In the genomic region with DNA sequence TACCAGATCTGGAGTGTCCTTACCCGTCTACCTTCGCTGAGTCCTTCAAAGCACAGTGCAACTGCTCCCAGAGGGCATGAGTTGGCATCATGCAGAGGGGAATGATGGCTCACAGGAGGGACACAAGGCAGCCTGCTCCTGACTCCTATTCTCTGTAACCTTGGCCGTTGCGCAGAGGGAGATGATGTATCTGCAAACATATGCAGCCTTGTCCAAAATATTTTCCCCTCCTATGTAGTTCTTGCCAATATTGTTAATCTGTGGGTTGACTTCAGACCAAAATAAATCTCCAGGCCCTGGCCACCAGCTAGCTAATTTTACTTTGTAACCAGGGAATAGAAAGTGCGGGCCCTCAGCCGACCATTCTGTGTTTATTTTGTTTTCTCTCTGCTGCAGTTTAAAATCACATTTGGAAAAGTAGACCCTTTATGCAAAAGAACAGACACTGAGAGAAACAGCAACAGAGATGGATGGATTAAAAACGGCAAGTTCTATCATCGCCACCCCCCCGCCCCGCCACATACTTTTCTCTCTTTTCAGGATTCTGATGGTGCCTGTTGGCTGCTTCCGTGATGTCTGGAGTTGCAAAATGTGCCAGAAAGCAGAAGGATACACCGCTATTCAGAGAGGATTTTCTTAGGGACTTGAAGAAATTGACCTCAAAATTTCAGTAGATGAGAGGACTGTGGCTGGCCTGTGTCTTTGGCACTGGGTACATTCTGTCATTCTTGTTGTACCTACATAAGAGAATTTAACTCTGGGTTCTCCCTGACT, we compare ENCODE assay signal across 19 cellular contexts.
DNase-seq lines count a peak whose midpoint lies in the region; ATAC-seq, FAIRE-seq and TF ChIP-seq lines count a peak whose summit lies in the region.
"Had no signal": no experiment of that assay in that cellular context is flagged by ENCODE, and none has a peak within 500 bp of the region (broad histone marks: within the 10 kb centered on the region; RNA-seq: fewer than 3 reads in every experiment).

No MANE protein-coding gene starts in this region.

- no peak for TF ChIP-seq CTCF in left ventricle myocardium inferior (IDR thresholded peaks at IDR 0.05; ENCODE audit: borderline replicate concordance)
- no peak for TF ChIP-seq CTCF in astrocyte of the cerebellum (IDR thresholded peaks at IDR 0.05; ENCODE audit: low read depth, low read length, missing control alignments)
- TF ChIP-seq CTCF in left lung (IDR thresholded peaks at IDR 0.05): no peak
- TF ChIP-seq CTCF in endothelial cell (IDR thresholded peaks at IDR 0.05; ENCODE audit: unreplicated experiment): no peak

- H3K36me3 Mint-ChIP-seq in endothelial cell (ENCODE audit: low read depth, unreplicated experiment): no peaks in the 10 kb centered on the region

- no peak overlapping the region for H3K4me3 ChIP-seq in left ventricle myocardium inferior
- H3K4me3 ChIP-seq in astrocyte of the cerebellum (ENCODE audit: low read depth, low read length): no peak overlapping the region
- H3K4me3 ChIP-seq in left lung: no peak overlapping the region
- H3K4me3 ChIP-seq: GM12878, SJCRH30 had no signal

- H3K4me1 Mint-ChIP-seq in endothelial cell (ENCODE audit: unreplicated experiment): no peaks in the 10 kb centered on the region

- intact Hi-C loops in left cardiac atrium (cut with DNase I): no loop called here
- intact Hi-C loops in left ventricle myocardium inferior (cut with micrococcal nuclease): no loop called here
- intact Hi-C loops in left lung (cut with DNase I): no loop called here

- H3K27ac Mint-ChIP-seq in endothelial cell (ENCODE audit: unreplicated experiment): no peak overlapping the region

- no peaks in the 10 kb centered on the region for H3K27me3 Mint-ChIP-seq in endothelial cell (ENCODE audit: unreplicated experiment)

- H3K27me3 ChIP-seq in left ventricle myocardium inferior (ENCODE audit: low read depth) (no peaks in the 10 kb centered on the region), left lung (no peaks in the 10 kb centered on the region)
- H3K27me3 ChIP-seq: SJCRH30 had no signal

- H3K9me3 Mint-ChIP-seq in endothelial cell (ENCODE audit: unreplicated experiment): peaks cover 4% of the 10 kb centered on the region

- peak; percentile 38 to 56 for ATAC-seq in left cardiac atrium
- ATAC-seq in left lung: peak; percentile 22
- ATAC-seq: GM12878 had no signal

- no peaks in the 10 kb centered on the region for H3K4me1 ChIP-seq in left ventricle myocardium inferior
- no peaks in the 10 kb centered on the region for H3K4me1 ChIP-seq in left lung
- H3K4me1 ChIP-seq: SJCRH30 had no signal

- no peak for FAIRE-seq in urothelium cell line (lab: Jason Lieb, UNC)
- FAIRE-seq: GM12878, GM18507, HTR-8/SVneo had no signal

- no peak for DNase-seq in left cardiac atrium
- no peak for DNase-seq in left ventricle myocardium inferior
- DNase-seq in astrocyte of the cerebellum (ENCODE audit: low read depth): peak; percentile 57
- DNase-seq in left lung: no peak
- no peak for DNase-seq in activated naive CD4-positive, alpha-beta T cell (lab: John Stamatoyannopoulos, UW)
- DNase-seq in endothelial cell (ENCODE audit: low spot score): no peak
- DNase-seq in urothelium cell line (ENCODE audit: low spot score): no peak
- no peak for DNase-seq in activated CD8-positive, alpha-beta memory T cell treated with anti-CD3 and anti-CD28 coated beads, Interleukin-2, amount 50 U/mL, for 4 hours
- DNase-seq: HCEC 1CT, NCI-H1048, NCI-H226, NCI-H526, OCI-M1, SJCRH30 had no signal

- H3K4me3 Mint-ChIP-seq in endothelial cell (ENCODE audit: unreplicated experiment): no peak overlapping the region

- H3K9me3 ChIP-seq in left ventricle myocardium inferior (replicated peaks) (no peaks in the 10 kb centered on the region), left lung (peaks cover 0 to 3% of the 10 kb centered on the region in 2 donors)
- H3K9me3 ChIP-seq: SJCRH30 had no signal

- no peaks in the 10 kb centered on the region for H3K36me3 ChIP-seq in left ventricle myocardium inferior
- no peaks in the 10 kb centered on the region for H3K36me3 ChIP-seq in left lung
- H3K36me3 ChIP-seq: SJCRH30 had no signal

- H3K27ac ChIP-seq in left ventricle myocardium inferior (replicated peaks): no peak overlapping the region
- H3K27ac ChIP-seq in left lung: no peak overlapping the region
- H3K27ac ChIP-seq: 22Rv1, RWPE1, SJCRH30 had no signal

- in situ Hi-C loops in astrocyte of the cerebellum (cut with HindIII; ENCODE audit: low sequenced_read_pairs): no loop called here
